28 cellular contexts compared by ENCODE assay signal in the genomic region with DNA sequence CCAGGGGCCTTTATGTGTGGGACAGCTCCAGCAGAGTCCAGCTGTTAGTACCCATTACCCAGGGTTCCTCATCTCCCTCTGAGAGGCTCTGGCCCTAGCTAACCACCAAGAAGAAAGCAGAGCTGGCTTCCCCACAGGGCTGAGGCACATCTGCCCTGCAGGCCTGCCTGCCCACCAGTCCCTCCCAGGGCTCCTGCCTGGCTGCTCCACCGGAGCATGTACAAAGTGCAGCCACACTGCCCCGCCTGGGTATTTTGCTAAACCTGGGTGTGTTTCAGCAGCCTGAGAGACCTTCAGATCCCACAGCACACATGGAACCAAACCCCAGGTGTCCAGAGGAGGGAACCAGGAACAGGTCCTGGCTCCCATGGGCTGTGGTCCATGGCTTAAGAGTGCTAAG.
"Had no signal": no experiment of that assay in that cellular context is flagged by ENCODE, and none has a peak within 500 bp of the region (broad histone marks: within the 10 kb centered on the region; RNA-seq: fewer than 3 reads in every experiment).

No MANE protein-coding gene starts in this region.

- H3K4me3 ChIP-seq: neural progenitor cell, ovary, psoas muscle, skin epidermis, smooth muscle cell, stomach, thoracic aorta, thyroid gland, tibial nerve, upper lobe of left lung, vagina had no signal

- H3K9me3 Mint-ChIP-seq: nephron had no signal

- FAIRE-seq: urothelium cell line had no signal

- DNase-seq: natural killer cell; occipital lobe; ovary; psoas muscle; right cardiac atrium; stimulated activated CD4-positive, alpha-beta T cell treated with anti-CD3 and anti-CD28 coated beads, Interleukin-15, amount 100 ng/mL, for 24 hours; stimulated activated CD4-positive, alpha-beta T cell treated with anti-CD3 and anti-CD28 coated beads, Interleukin-2, amount 100 ng/mL, for 24 hours; stimulated activated CD4-positive, alpha-beta T cell treated with anti-CD3 and anti-CD28 coated beads, Interleukin-2, amount 100 ng/mL, for 48 hours; stimulated activated CD4-positive, alpha-beta T cell treated with anti-CD3 and anti-CD28 coated beads, Interleukin-4, amount 100 ng/mL, for 24 hours; stimulated activated naive B cell treated with anti-CD40 and anti-IgM and Interleukin-4, amounts not matched to agents 10 μg/mL and 1 μg/mL and 100 μg/mL, for 72 hours; stimulated activated naive CD4-positive, alpha-beta T cell treated with Interleukin-2 at 50 U/mL for 16 hours; stomach; thyroid gland; trophoblast cell had no signal

- H3K79me2 ChIP-seq: parathyroid adenoma had no signal

- H3K27ac Mint-ChIP-seq: natural killer cell; nephron; neural progenitor cell; progenitor cell of endocrine pancreas; stimulated activated effector memory CD8-positive, alpha-beta T cell treated with anti-CD3 and anti-CD28 coated beads, Interleukin-12 subunit alpha, Interleukin-12 subunit beta, amount 100 ng/mL, for 72 hours; stimulated activated naive B cell treated with anti-CD40 and anti-IgM and Interleukin-4, amounts not matched to agents 10 μg/mL and 1 μg/mL and 100 μg/mL, for 72 hours; stimulated activated naive CD8-positive, alpha-beta T cell treated with anti-CD3 and anti-CD28 coated beads, Interleukin-15, Interleukin-2, amounts not matched to agents 100 ng/mL and 50 ng/mL, for 24 hours had no signal

- H3K36me3 Mint-ChIP-seq: natural killer cell; neural progenitor cell; stimulated activated effector memory CD8-positive, alpha-beta T cell treated with anti-CD3 and anti-CD28 coated beads, Interleukin-12 subunit alpha, Interleukin-12 subunit beta, amount 100 ng/mL, for 72 hours; stimulated activated naive B cell treated with anti-CD40 and anti-IgM and Interleukin-4, amounts not matched to agents 10 μg/mL and 1 μg/mL and 100 μg/mL, for 72 hours had no signal

- ATAC-seq: natural killer cell; psoas muscle; right cardiac atrium; sciatic nerve; stimulated activated effector memory CD8-positive, alpha-beta T cell treated with anti-CD3 and anti-CD28 coated beads, Interleukin-12 subunit alpha, Interleukin-12 subunit beta, amount 100 ng/mL, for 72 hours; stimulated activated naive B cell treated with anti-CD40 and anti-IgM and Interleukin-4, amounts not matched to agents 10 μg/mL and 1 μg/mL and 100 μg/mL, for 72 hours had no signal

- H3K4me3 Mint-ChIP-seq: natural killer cell; nephron; neural progenitor cell; stimulated activated effector memory CD8-positive, alpha-beta T cell treated with anti-CD3 and anti-CD28 coated beads, Interleukin-12 subunit alpha, Interleukin-12 subunit beta, amount 100 ng/mL, for 72 hours; stimulated activated naive B cell treated with anti-CD40 and anti-IgM and Interleukin-4, amounts not matched to agents 10 μg/mL and 1 μg/mL and 100 μg/mL, for 72 hours; stimulated activated naive CD8-positive, alpha-beta T cell treated with anti-CD3 and anti-CD28 coated beads, Interleukin-15, Interleukin-2, amounts not matched to agents 100 ng/mL and 50 ng/mL, for 24 hours had no signal

- H3K27me3 ChIP-seq: neural progenitor cell, stomach, thyroid gland, tibial nerve, upper lobe of left lung, vagina had no signal

- H3K9ac ChIP-seq: neural progenitor cell, parathyroid adenoma had no signal

- H3K9me3 ChIP-seq: ovary, thoracic aorta, thyroid gland, tibial nerve, upper lobe of left lung, vagina had no signal

- H3K36me3 ChIP-seq: neural progenitor cell, ovary, stomach, thoracic aorta, thyroid gland, tibial nerve, upper lobe of left lung, vagina had no signal

- H2AFZ ChIP-seq: neural progenitor cell, parathyroid adenoma had no signal

- H3K4me2 ChIP-seq: neural progenitor cell, smooth muscle cell had no signal

- H3K4me1 Mint-ChIP-seq: natural killer cell; nephron; neural progenitor cell; stimulated activated effector memory CD8-positive, alpha-beta T cell treated with anti-CD3 and anti-CD28 coated beads, Interleukin-12 subunit alpha, Interleukin-12 subunit beta, amount 100 ng/mL, for 72 hours; stimulated activated naive B cell treated with anti-CD40 and anti-IgM and Interleukin-4, amounts not matched to agents 10 μg/mL and 1 μg/mL and 100 μg/mL, for 72 hours had no signal

- H3K4me1 ChIP-seq: neural progenitor cell, parathyroid adenoma, psoas muscle, stomach, thyroid gland, tibial nerve, upper lobe of left lung, vagina had no signal

- H3K27ac ChIP-seq: neural progenitor cell, ovary, parathyroid adenoma, psoas muscle, skin epidermis, stomach, thoracic aorta, thyroid gland, tibial nerve, upper lobe of left lung, vagina had no signal

- H3K27me3 Mint-ChIP-seq: progenitor cell of endocrine pancreas; stimulated activated naive B cell treated with anti-CD40 and anti-IgM and Interleukin-4, amounts not matched to agents 10 μg/mL and 1 μg/mL and 100 μg/mL, for 72 hours; stimulated activated naive CD8-positive, alpha-beta T cell treated with anti-CD3 and anti-CD28 coated beads, Interleukin-15, Interleukin-2, amounts not matched to agents 100 ng/mL and 50 ng/mL, for 24 hours had no signal
